Comparison of ENCODE assay signal across 16 cellular contexts in the genomic region with DNA sequence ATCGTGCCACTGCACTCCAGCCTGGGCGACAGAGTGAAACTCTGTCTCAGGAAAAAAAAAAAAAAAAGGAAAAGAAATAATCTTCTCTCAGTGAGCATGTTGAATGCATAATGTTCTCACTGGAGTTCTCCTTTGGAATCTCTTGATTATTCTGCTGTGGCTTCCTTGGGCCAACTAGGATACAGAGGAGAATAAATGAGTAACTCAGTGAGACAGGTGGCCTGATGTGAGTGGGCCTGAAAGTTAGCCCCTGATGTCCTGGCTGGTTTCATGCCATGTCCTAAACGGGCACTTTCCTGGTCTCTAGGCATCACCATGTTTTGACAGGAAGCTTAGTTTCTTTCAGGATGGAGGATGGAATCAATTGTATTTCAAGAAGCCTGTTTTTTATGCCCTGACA.
DNase-seq lines count a peak whose midpoint lies in the region; ATAC-seq, FAIRE-seq and TF ChIP-seq lines count a peak whose summit lies in the region.
"Had no signal": no experiment of that assay in that cellular context is flagged by ENCODE, and none has a peak within 500 bp of the region (broad histone marks: within the 10 kb centered on the region; RNA-seq: fewer than 3 reads in every experiment).

No MANE protein-coding gene starts in this region.

- H3K27me3 ChIP-seq in GM12878 (replicated peaks in 1 of 2; ENCODE audit: control insufficient read depth in 2 of 2, insufficient read depth in 2 of 2, low read length in 1 of 2) (no peaks in the 10 kb centered on the region), gastrocnemius medialis (no peaks in the 10 kb centered on the region)
- H3K27me3 ChIP-seq: SJSA1 had no signal

- ATAC-seq in GM12878 (no peak), left colon (peak; percentile 23), gastrocnemius medialis (no peak), HG02973 (IDR thresholded peaks at IDR 0.05; ENCODE audit: unreplicated experiment) (no peak)

- SMC1A ChIA-PET in GM12878 (lab: Charles Lee; ENCODE audit: uncharacterized antibody, unreplicated experiment): interaction anchor here (1.1 to 1.6 kb wide), 4 partner anchors 10 to 39 kb away, joined by 3 to 6 read pairs (median 4); no protein-coding TSS in a partner anchor

- no peak for TF ChIP-seq CTCF in HEK293 (tag by site-specific recombination; IDR thresholded peaks at IDR 0.05)
- TF ChIP-seq CTCF in GM12878 (IDR thresholded peaks at IDR 0.05 in 2 of 3, conservative IDR thresholded peaks at IDR 0.05 in 1 of 3; ENCODE audit: control insufficient read depth in 2 of 3, extremely low read depth in 1 of 3, insufficient read depth in 1 of 3, low read depth in 3 of 3, low read length in 3 of 3): no peak
- no peak for TF ChIP-seq CTCF in gastrocnemius medialis (IDR thresholded peaks at IDR 0.05 in 4 of 5, conservative IDR thresholded peaks at IDR 0.05 in 1 of 5)
- no peak for TF ChIP-seq CTCF in OCI-LY7 (conservative IDR thresholded peaks at IDR 0.05; ENCODE audit: low read length)

- CTCF ChIA-PET in HEK293 (lab: Yijun Ruan, JAX) (interaction anchor here (0.7 kb wide), 1 partner anchor 12 kb away, joined by 4 read pairs; no protein-coding TSS in a partner anchor), GM12878 (lab: Yijun Ruan, JAX) (interaction anchor here (1.4 kb wide), 1 partner anchor 9 kb away, joined by 4 read pairs; no protein-coding TSS in a partner anchor), OCI-LY7 (lab: Charles Lee; ENCODE audit: unreplicated experiment) (no interaction called here)

- H3K4me1 ChIP-seq in HEK293 (ENCODE audit: control insufficient read depth, insufficient read depth, low read length): peaks cover 16% of the 10 kb centered on the region
- peaks cover under 1% of the 10 kb centered on the region; the same call in 1 of the 2 replicates for H3K4me1 ChIP-seq in GM12878 (ENCODE audit: control insufficient read depth, insufficient read depth, low read length)
- peaks cover 67 to 77% of the 10 kb centered on the region in 2 donors for H3K4me1 ChIP-seq in gastrocnemius medialis
- H3K4me1 ChIP-seq in OCI-LY7 (ENCODE audit: insufficient read depth, low read length, poor library complexity, severe bottlenecking): no peaks in the 10 kb centered on the region

- H3K9me3 ChIP-seq in HEK293 (ENCODE audit: control insufficient read depth, insufficient read depth, low read depth, low read length) (no peaks in the 10 kb centered on the region), GM12878 (replicated peaks; ENCODE audit: control insufficient read depth, insufficient read depth, low read length) (no peaks in the 10 kb centered on the region; the same call in 2 of the 3 replicates), gastrocnemius medialis (no peaks in the 10 kb centered on the region), OCI-LY7 (ENCODE audit: low read length) (no peaks in the 10 kb centered on the region)
- H3K9me3 ChIP-seq: SJSA1 had no signal

- POLR2A ChIA-PET in HEK293 (lab: Yijun Ruan, JAX) (interaction anchor here (1.0 kb wide), 1 partner anchor 11 kb away, joined by 3 read pairs; no protein-coding TSS in a partner anchor), GM12878 (lab: Charles Lee) (interaction anchor here (0.6 to 2.0 kb wide), 5 partner anchors 15 to 139 kb away, joined by 3 to 5 read pairs (median 3); no protein-coding TSS in a partner anchor), OCI-LY7 (lab: Charles Lee) (no interaction called here)

- no peak for TF ChIP-seq EP300 in GM12878 (IDR thresholded peaks at IDR 0.05; ENCODE audit: borderline replicate concordance in 1 of 2, control insufficient read depth in 1 of 2, low read depth in 2 of 2, low read length in 2 of 2)

- H2AFZ ChIP-seq in GM12878 (ENCODE audit: control insufficient read depth, low read depth, low read length) (peak overlapping the region; percentile 7; the same call in 1 of the 2 replicates), OCI-LY7 (ENCODE audit: low read length) (no peak overlapping the region)

- no peak overlapping the region for H3K4me3 ChIP-seq in HEK293 (ENCODE audit: low read depth, low read length)
- no peak overlapping the region for H3K4me3 ChIP-seq in GM12878
- H3K4me3 ChIP-seq in gastrocnemius medialis: peak overlapping the region in 3 of 4 donors; percentile 3 to 28 (median 12)
- H3K4me3 ChIP-seq in OCI-LY7 (ENCODE audit: low read depth, low read length, poor library complexity, severe bottlenecking): no peak overlapping the region
- H3K4me3 ChIP-seq: SJSA1 had no signal

- TF ChIP-seq POLR2A in GM12878 (IDR thresholded peaks at IDR 0.05; ENCODE audit: low read depth, low read length) (no peak), gastrocnemius medialis (IDR thresholded peaks at IDR 0.05) (no peak)

- in situ Hi-C loops in GM12878 (cut with MboI) (no loop called here), gastrocnemius medialis (cut with MboI; ENCODE audit: low sequenced_read_pairs in 4 of 4) (no loop called here)

- H3K4me2 ChIP-seq in GM12878 (ENCODE audit: control insufficient read depth, insufficient read depth) (no peak overlapping the region; the same call in 1 of the 2 replicates), OCI-LY7 (ENCODE audit: low read length) (no peak overlapping the region)

- BruUV-seq in GM12878 (replicated peaks; lab: Mats Ljungman, UMichigan) (no TSS peak), OCI-LY7 (replicated peaks; lab: Mats Ljungman, UMichigan) (no TSS peak)

- RAD21 ChIA-PET in GM12878 (lab: Charles Lee; ENCODE audit: unreplicated experiment): interaction anchor here (0.8 to 2.5 kb wide), 5 partner anchors 27 to 67 kb away, joined by 3 to 8 read pairs (median 4); no protein-coding TSS in a partner anchor

- intact Hi-C loops in GM12878 (cut with micrococcal nuclease; ENCODE audit: unreplicated experiment) (no loop called here), left colon (cut with DNase I, micrococcal nuclease) (no loop called here), gastrocnemius medialis (cut with DNase I; ENCODE audit: low total_unique reads) (no loop called here), OCI-LY7 (cut with micrococcal nuclease; ENCODE audit: unreplicated experiment) (no loop called here)

- WGBS in GM12878 (ENCODE audit: insufficient coverage, insufficient replicate concordance, low lambda C conversion rate, missing lambda C conversion rate): 79% methylated on average over 1 of the region's 3 CpGs

- H3K9me2 ChIP-seq in OCI-LY7 (ENCODE audit: insufficient read depth, low read length): no peaks in the 10 kb centered on the region

- FAIRE-seq in GM12878 (lab: Jason Lieb, UNC): no peak

- no peak overlapping the region for H3K9ac ChIP-seq in GM12878 (ENCODE audit: control insufficient read depth, insufficient read depth, low read length)

- DNase-seq in GM12878 (ENCODE audit: low read depth, low spot score) (no peak), left colon (no peak), gastrocnemius medialis (no peak), NCI-H2081 treated with DMSO at 0.1 percent for 48 hours (lab: John Stamatoyannopoulos, UW) (no peak), OCI-LY7 (ENCODE audit: low spot score) (no peak), NCI-H526 (lab: John Stamatoyannopoulos, UW) (no peak)
- DNase-seq: activated B cell treated with CpG ODN at 0.5 μM for 24 hours, activated T-cell treated with anti-CD3 and anti-CD28 coated beads for 4 hours, cortex of kidney, DND-41, NCI-H1436 treated with DMSO at 0.1 percent for 48 hours, NCI-H82, occipital lobe had no signal

- H3K27ac ChIP-seq in HEK293 (ENCODE audit: extremely low read depth, low read depth, low read length): no peak overlapping the region
- H3K27ac ChIP-seq in GM12878 (ENCODE audit: control insufficient read depth, insufficient read depth): no peak overlapping the region
- peak overlapping the region; percentile 64 to 97 (median 80) for H3K27ac ChIP-seq in gastrocnemius medialis
- no peak overlapping the region for H3K27ac ChIP-seq in OCI-LY7 (ENCODE audit: low read depth, low read length, poor library complexity, severe bottlenecking)
- H3K27ac ChIP-seq: SJSA1 had no signal

- no peak for TF ChIP-seq RAD21 in GM12878 (IDR thresholded peaks at IDR 0.05; ENCODE audit: insufficient read depth, low read depth, low read length)

- no peaks in the 10 kb centered on the region for H3K79me2 ChIP-seq in GM12878 (ENCODE audit: control insufficient read depth, insufficient read depth, low read length)
- H3K79me2 ChIP-seq in OCI-LY7 (ENCODE audit: insufficient read depth, low read depth, low read length): no peaks in the 10 kb centered on the region

- H4K20me1 ChIP-seq in GM12878 (ENCODE audit: control insufficient read depth, insufficient read depth): no peaks in the 10 kb centered on the region
- no peaks in the 10 kb centered on the region for H4K20me1 ChIP-seq in OCI-LY7 (ENCODE audit: insufficient read depth, low read length)

- no peaks in the 10 kb centered on the region for H3K36me3 ChIP-seq in HEK293 (ENCODE audit: control insufficient read depth in 2 of 2, insufficient read depth in 1 of 2, low read length in 2 of 2)
- no peaks in the 10 kb centered on the region for H3K36me3 ChIP-seq in GM12878 (ENCODE audit: control insufficient read depth in 2 of 2, insufficient read depth in 2 of 2, low read length in 1 of 2)
- H3K36me3 ChIP-seq in gastrocnemius medialis: no peaks in the 10 kb centered on the region
- H3K36me3 ChIP-seq in OCI-LY7 (ENCODE audit: insufficient read depth, low read length): no peaks in the 10 kb centered on the region

TF ChIP-seq in HEK293, 187 proteins besides CTCF, POLR2A, EP300 and RAD21 (continues in another document):
- TF ChIP-seq ZNF561 (tag by site-specific recombination; IDR thresholded peaks at IDR 0.05; ENCODE audit: borderline replicate concordance): no peak

TF ChIP-seq in GM12878, 131 proteins besides CTCF, POLR2A, EP300 and RAD21 (continues in another document):
- TF ChIP-seq SMAD5 (IDR thresholded peaks at IDR 0.05; ENCODE audit: low read depth) (no peak), STAT1 (conservative IDR thresholded peaks at IDR 0.05) (no peak)
- TF ChIP-seq, protein P1, sequence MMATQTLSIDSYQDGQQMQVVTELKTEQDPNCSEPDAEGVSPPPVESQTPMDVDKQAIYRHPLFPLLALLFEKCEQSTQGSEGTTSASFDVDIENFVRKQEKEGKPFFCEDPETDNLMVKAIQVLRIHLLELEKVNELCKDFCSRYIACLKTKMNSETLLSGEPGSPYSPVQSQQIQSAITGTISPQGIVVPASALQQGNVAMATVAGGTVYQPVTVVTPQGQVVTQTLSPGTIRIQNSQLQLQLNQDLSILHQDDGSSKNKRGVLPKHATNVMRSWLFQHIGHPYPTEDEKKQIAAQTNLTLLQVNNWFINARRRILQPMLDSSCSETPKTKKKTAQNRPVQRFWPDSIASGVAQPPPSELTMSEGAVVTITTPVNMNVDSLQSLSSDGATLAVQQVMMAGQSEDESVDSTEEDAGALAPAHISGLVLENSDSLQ (IDR thresholded peaks at IDR 0.05): no peak

Comparison
In these comparisons a context has a peak if more than half of its experiments do, and no peak if none do; other contexts are left out.
1. H3K27ac ChIP-seq: peak in gastrocnemius medialis (4 of 4); none in HEK293 (single experiment), GM12878 (single experiment) and OCI-LY7 (single experiment).
2. H3K4me3 ChIP-seq: peak in gastrocnemius medialis (3 of 4); none in HEK293 (single experiment), GM12878 (single experiment) and OCI-LY7 (single experiment).